In the genomic region with DNA sequence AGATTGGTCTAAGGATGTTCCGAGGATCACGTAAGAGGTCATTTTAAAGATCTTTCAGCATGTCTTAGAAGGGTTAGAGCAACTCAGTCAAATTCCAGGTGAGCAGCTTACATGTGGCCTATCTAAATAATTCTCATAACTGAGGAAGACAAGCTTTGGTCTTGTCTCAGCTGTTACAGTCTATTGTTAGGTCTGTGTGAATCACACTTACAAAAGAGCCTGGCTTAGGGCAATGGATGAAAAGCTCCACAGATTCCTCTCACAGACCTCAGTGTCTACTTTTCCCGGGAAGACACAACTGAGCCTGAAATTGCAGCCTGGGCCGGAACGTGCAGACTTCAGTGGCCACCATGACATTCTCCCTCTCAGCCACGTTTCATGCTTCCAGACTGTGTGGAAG, we compare ENCODE assay signal across 16 cellular contexts.
DNase-seq lines count a peak whose midpoint lies in the region; ATAC-seq, FAIRE-seq and TF ChIP-seq lines count a peak whose summit lies in the region.
"Had no signal": no experiment of that assay in that cellular context is flagged by ENCODE, and none has a peak within 500 bp of the region (broad histone marks: within the 10 kb centered on the region; RNA-seq: fewer than 3 reads in every experiment).

No MANE protein-coding gene starts in this region.

- FAIRE-seq in astrocyte (lab: Jason Lieb, UNC) (no peak), endothelial cell of umbilical vein (lab: Jason Lieb, UNC) (peak; percentile 28)

- H3K9ac ChIP-seq in astrocyte (ENCODE audit: low read length) (no peak overlapping the region), endothelial cell of umbilical vein (replicated peaks; ENCODE audit: extremely low read depth, insufficient read depth, low read length) (no peak overlapping the region)
- H3K9ac ChIP-seq: BLaER1 treated with 17β-estradiol and CSF1 and Interleukin-3, amounts not matched to agents 10 nM and 100 nM had no signal

- dilution Hi-C loops in endothelial cell of umbilical vein (cut with MboI; ENCODE audit: extremely low pct_ligation_motif_present, low sequenced_read_pairs): no loop called here

- no TSS peak for BruUV-seq in endothelial cell of umbilical vein (replicated peaks; lab: Mats Ljungman, UMichigan)

- H3K4me1 ChIP-seq in astrocyte (ENCODE audit: insufficient read depth, low read length): no peaks in the 10 kb centered on the region
- H3K4me1 ChIP-seq in endothelial cell of umbilical vein (ENCODE audit: control insufficient read depth, extremely low read depth, insufficient read depth, low read length): no peaks in the 10 kb centered on the region
- no peaks in the 10 kb centered on the region for H3K4me1 ChIP-seq in osteoblast (ENCODE audit: insufficient read depth, low read length)
- H3K4me1 ChIP-seq: BLaER1 treated with 17β-estradiol and CSF1 and Interleukin-3, amounts not matched to agents 10 nM and 100 nM had no signal

- TF ChIP-seq POLR2A in endothelial cell of umbilical vein (IDR thresholded peaks at IDR 0.05; ENCODE audit: low read depth, low read length): no peak

- H3K4me3 ChIP-seq in astrocyte (ENCODE audit: insufficient read depth, low read depth, low read length) (no peak overlapping the region), endothelial cell of umbilical vein (replicated peaks in 1 of 3; ENCODE audit: insufficient read depth in 1 of 3, low read depth in 1 of 3, low read length in 3 of 3) (no peak overlapping the region), osteoblast (ENCODE audit: insufficient read depth, low read length) (no peak overlapping the region)
- H3K4me3 ChIP-seq: BLaER1 treated with 17β-estradiol and CSF1 and Interleukin-3, amounts not matched to agents 10 nM and 100 nM had no signal

- H3K27ac Mint-ChIP-seq in astrocyte (ENCODE audit: unreplicated experiment): peak overlapping the region; percentile 12
- no peak overlapping the region for H3K27ac Mint-ChIP-seq in nephron progenitor cell
- H3K27ac Mint-ChIP-seq: B cell; CD8-positive, alpha-beta T cell; H9 had no signal

- CTCF ChIA-PET in endothelial cell of umbilical vein (lab: Charles Lee): no interaction called here

- H3K9me3 ChIP-seq in astrocyte (ENCODE audit: insufficient read depth, low read depth, low read length): peaks cover under 1% of the 10 kb centered on the region
- H3K9me3 ChIP-seq in endothelial cell of umbilical vein (replicated peaks; ENCODE audit: control insufficient read depth, insufficient read depth, low read length): no peaks in the 10 kb centered on the region
- H3K9me3 ChIP-seq in osteoblast (ENCODE audit: low read depth, low read length): no peaks in the 10 kb centered on the region

- ATAC-seq in HG02763 (IDR thresholded peaks at IDR 0.05; ENCODE audit: unreplicated experiment): no peak
- ATAC-seq: CD8-positive, alpha-beta T cell had no signal

- no peaks in the 10 kb centered on the region for H3K79me2 ChIP-seq in astrocyte (ENCODE audit: insufficient read depth, low read length)
- H3K79me2 ChIP-seq in endothelial cell of umbilical vein (ENCODE audit: control insufficient read depth, insufficient read depth, low read length): no peaks in the 10 kb centered on the region
- H3K79me2 ChIP-seq in osteoblast (ENCODE audit: insufficient read depth, low read length): no peaks in the 10 kb centered on the region

- no peaks in the 10 kb centered on the region for H3K9me1 ChIP-seq in endothelial cell of umbilical vein (replicated peaks; ENCODE audit: control insufficient read depth, extremely low read depth, insufficient read depth, low read length)

- H3K36me3 ChIP-seq in astrocyte (ENCODE audit: insufficient read depth, low read length) (no peaks in the 10 kb centered on the region), endothelial cell of umbilical vein (ENCODE audit: control insufficient read depth in 2 of 2, extremely low read depth in 1 of 2, insufficient read depth in 2 of 2, low read length in 2 of 2) (no peaks in the 10 kb centered on the region), osteoblast (ENCODE audit: insufficient read depth, low read length) (no peaks in the 10 kb centered on the region)
- H3K36me3 ChIP-seq: BLaER1 treated with 17β-estradiol and CSF1 and Interleukin-3, amounts not matched to agents 10 nM and 100 nM had no signal

- TF ChIP-seq CTCF in astrocyte (IDR thresholded peaks at IDR 0.05; ENCODE audit: insufficient read depth, low read depth, low read length): no peak
- TF ChIP-seq CTCF in endothelial cell of umbilical vein (IDR thresholded peaks at IDR 0.05; ENCODE audit: extremely low read depth in 1 of 2, insufficient read depth in 1 of 2, low read depth in 1 of 2, low read length in 2 of 2): no peak
- TF ChIP-seq CTCF in osteoblast (IDR thresholded peaks at IDR 0.05; ENCODE audit: extremely low read depth, low read depth, low read length): no peak
- TF ChIP-seq CTCF in nephron progenitor cell (IDR thresholded peaks at IDR 0.05): no peak

- peaks cover 5% of the 10 kb centered on the region for H3K9me3 Mint-ChIP-seq in astrocyte (ENCODE audit: unreplicated experiment)
- H3K9me3 Mint-ChIP-seq in nephron progenitor cell: peaks cover 9% of the 10 kb centered on the region

- H3K4me3 Mint-ChIP-seq in astrocyte (ENCODE audit: unreplicated experiment) (no peak overlapping the region), nephron progenitor cell (no peak overlapping the region)
- H3K4me3 Mint-ChIP-seq: B cell; CD8-positive, alpha-beta T cell; H9 had no signal

- intact Hi-C loops in endothelial cell of umbilical vein (cut with micrococcal nuclease): no loop called here

- POLR2A ChIA-PET in endothelial cell of umbilical vein (lab: Charles Lee): no interaction called here

- no peaks in the 10 kb centered on the region for H3K27me3 ChIP-seq in astrocyte (ENCODE audit: insufficient read depth, low read length)
- no peaks in the 10 kb centered on the region for H3K27me3 ChIP-seq in endothelial cell of umbilical vein (ENCODE audit: control insufficient read depth in 2 of 2, insufficient read depth in 2 of 2, low read length in 2 of 2)
- no peaks in the 10 kb centered on the region for H3K27me3 ChIP-seq in osteoblast (ENCODE audit: insufficient read depth, low read length)
- H3K27me3 ChIP-seq: BLaER1 treated with 17β-estradiol and CSF1 and Interleukin-3, amounts not matched to agents 10 nM and 100 nM had no signal

- H3K27ac ChIP-seq in astrocyte (ENCODE audit: low read depth, low read length) (no peak overlapping the region), endothelial cell of umbilical vein (ENCODE audit: insufficient read depth, low read depth, low read length) (no peak overlapping the region), osteoblast (ENCODE audit: low read depth, low read length) (no peak overlapping the region)
- H3K27ac ChIP-seq: BLaER1 treated with 17β-estradiol and CSF1 and Interleukin-3, amounts not matched to agents 10 nM and 100 nM had no signal

- H3K27me3 Mint-ChIP-seq in astrocyte (ENCODE audit: low read depth, unreplicated experiment): no peaks in the 10 kb centered on the region
- peaks cover 6% of the 10 kb centered on the region for H3K27me3 Mint-ChIP-seq in nephron progenitor cell (ENCODE audit: low read depth, poor library complexity)
- H3K27me3 Mint-ChIP-seq: B cell had no signal

- H4K20me1 ChIP-seq in astrocyte (ENCODE audit: insufficient read depth, low read length) (no peaks in the 10 kb centered on the region), endothelial cell of umbilical vein (replicated peaks; ENCODE audit: control insufficient read depth, extremely low read depth, insufficient read depth, low read length) (no peaks in the 10 kb centered on the region), osteoblast (ENCODE audit: insufficient read depth, low read length) (no peaks in the 10 kb centered on the region)
- H4K20me1 ChIP-seq: BLaER1 treated with 17β-estradiol and CSF1 and Interleukin-3, amounts not matched to agents 10 nM and 100 nM had no signal

- H3K36me3 Mint-ChIP-seq in astrocyte (ENCODE audit: low read depth, unreplicated experiment) (no peaks in the 10 kb centered on the region), nephron progenitor cell (ENCODE audit: low read depth) (no peaks in the 10 kb centered on the region)
- H3K36me3 Mint-ChIP-seq: CD8-positive, alpha-beta T cell had no signal

- H3K4me2 ChIP-seq in astrocyte (ENCODE audit: low read length): no peak overlapping the region
- no peak overlapping the region for H3K4me2 ChIP-seq in endothelial cell of umbilical vein (ENCODE audit: insufficient read depth, low read length)
- H3K4me2 ChIP-seq in osteoblast (ENCODE audit: insufficient read depth, low read length): no peak overlapping the region
- H3K4me2 ChIP-seq: BLaER1 treated with 17β-estradiol and CSF1 and Interleukin-3, amounts not matched to agents 10 nM and 100 nM had no signal

- peaks cover 5% of the 10 kb centered on the region for H3K4me1 Mint-ChIP-seq in astrocyte (ENCODE audit: low read depth, unreplicated experiment)
- H3K4me1 Mint-ChIP-seq in nephron progenitor cell: no peaks in the 10 kb centered on the region
- H3K4me1 Mint-ChIP-seq: B cell had no signal

- H2AFZ ChIP-seq in astrocyte (ENCODE audit: low read depth, low read length): no peak overlapping the region
- no peak overlapping the region for H2AFZ ChIP-seq in endothelial cell of umbilical vein (ENCODE audit: low read depth, low read length)
- H2AFZ ChIP-seq in osteoblast (ENCODE audit: low read length): peak overlapping the region; percentile 11

- DNase-seq in astrocyte (ENCODE audit: low read depth) (no peak), endothelial cell of umbilical vein (ENCODE audit: low read depth, low spot score) (no peak), myocyte (ENCODE audit: low read depth) (peak; percentile 83), osteoblast (ENCODE audit: insufficient read length, low spot score, missing footprints) (no peak), T-helper 2 cell (no peak), nephron progenitor cell (no peak)
- no peak for DNase-seq in effector CD8-positive, alpha-beta T cell (lab: John Stamatoyannopoulos, UW)
- DNase-seq: Calu3; CD8-positive, alpha-beta T cell; DMS79 treated with DMSO at 0.1 percent for 48 hours; GF-D8; GOT3; H9 had no signal

TF ChIP-seq in endothelial cell of umbilical vein, 7 proteins besides CTCF, POLR2A, EP300 and RAD21:
- TF ChIP-seq, protein P1, sequence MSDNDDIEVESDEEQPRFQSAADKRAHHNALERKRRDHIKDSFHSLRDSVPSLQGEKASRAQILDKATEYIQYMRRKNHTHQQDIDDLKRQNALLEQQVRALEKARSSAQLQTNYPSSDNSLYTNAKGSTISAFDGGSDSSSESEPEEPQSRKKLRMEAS (IDR thresholded peaks at IDR 0.05; ENCODE audit: insufficient read depth, insufficient read length): no peak
- TF ChIP-seq JUN (IDR thresholded peaks at IDR 0.05; ENCODE audit: borderline replicate concordance, insufficient read depth, insufficient read length, low read depth) (no peak), POLR2AphosphoS5 (IDR thresholded peaks at IDR 0.05; ENCODE audit: insufficient read depth, low read depth, low read length) (no peak), FOS (IDR thresholded peaks at IDR 0.05; ENCODE audit: borderline replicate concordance, insufficient read depth, low read length) (no peak), GATA2 (IDR thresholded peaks at IDR 0.05; ENCODE audit: insufficient read depth, insufficient read length, low read depth, low read length) (no peak), MYC (IDR thresholded peaks at IDR 0.05; ENCODE audit: low read depth, low read length) (no peak)
